In genomic region chr20:25082498-25082873, GRCh38 we compare ENCODE assay signal across 17 cellular contexts. TPM values are rescaled to one million over a fixed set of nuclear protein-coding genes. Genes with fewer than 3 reads are reported as not detected.
DNase-seq lines count a peak whose midpoint lies in the region; ATAC-seq and TF ChIP-seq lines count a peak whose summit lies in the region.
"Had no signal": no experiment of that assay in that cellular context is flagged by ENCODE, and none has a peak within 500 bp of the region (broad histone marks: within the 10 kb centered on the region; RNA-seq: fewer than 3 reads in every experiment).

No MANE protein-coding gene starts in this region.

- H3K9me3 ChIP-seq in right atrium auricular region: no peaks in the 10 kb centered on the region
- H3K9me3 ChIP-seq in left ventricle myocardium inferior (replicated peaks): no peaks in the 10 kb centered on the region
- H3K9me3 ChIP-seq in HUES6 (ENCODE audit: control insufficient read depth, insufficient read depth, low read depth, low read length): no peaks in the 10 kb centered on the region
- H3K9me3 ChIP-seq in body of pancreas: no peaks in the 10 kb centered on the region
- H3K9me3 ChIP-seq: lower lobe of right lung, testis had no signal

- H3K4me3 ChIP-seq in right atrium auricular region: no peak overlapping the region
- no peak overlapping the region for H3K4me3 ChIP-seq in left ventricle myocardium inferior
- peak overlapping the region; percentile 54 for H3K4me3 ChIP-seq in HUES6 (ENCODE audit: low read depth, low read length)
- no peak overlapping the region for H3K4me3 ChIP-seq in body of pancreas
- H3K4me3 ChIP-seq: BLaER1 treated with 17β-estradiol and CSF1 and Interleukin-3, amounts not matched to agents 10 nM and 100 nM; GM12878; lower lobe of right lung had no signal

- H3K9me3 Mint-ChIP-seq in endothelial cell (ENCODE audit: unreplicated experiment) (no peaks in the 10 kb centered on the region), type B pancreatic cell (no peaks in the 10 kb centered on the region)
- H3K9me3 Mint-ChIP-seq: HFFc6; natural killer cell treated with Interleukin-12 subunit alpha and Interleukin-12 subunit beta and Interleukin-15 and Interleukin-18, amount 100 ng/mL, for 72 hours had no signal

- no peaks in the 10 kb centered on the region for H3K36me3 Mint-ChIP-seq in endothelial cell (ENCODE audit: low read depth, unreplicated experiment)
- peaks cover 4% of the 10 kb centered on the region for H3K36me3 Mint-ChIP-seq in type B pancreatic cell
- H3K36me3 Mint-ChIP-seq: natural killer cell treated with Interleukin-12 subunit alpha and Interleukin-12 subunit beta and Interleukin-15 and Interleukin-18, amount 100 ng/mL, for 72 hours had no signal

- H3K27ac Mint-ChIP-seq in endothelial cell (ENCODE audit: unreplicated experiment): no peak overlapping the region
- no peak overlapping the region for H3K27ac Mint-ChIP-seq in type B pancreatic cell
- H3K27ac Mint-ChIP-seq: activated naive CD4-positive, alpha-beta T cell treated with anti-CD3 and anti-CD28 coated beads, Interleukin-2, amount 50 U/mL, for 72 hours; HFFc6; natural killer cell treated with Interleukin-12 subunit alpha and Interleukin-12 subunit beta and Interleukin-15 and Interleukin-18, amount 100 ng/mL, for 72 hours had no signal

- peaks cover 0 to 41% of the 10 kb centered on the region in 2 donors for H3K4me1 ChIP-seq in right atrium auricular region
- peaks cover 38% of the 10 kb centered on the region for H3K4me1 ChIP-seq in left ventricle myocardium inferior
- H3K4me1 ChIP-seq in HUES6 (ENCODE audit: control insufficient read depth, insufficient read depth, low read length): peaks cover 7% of the 10 kb centered on the region
- H3K4me1 ChIP-seq in body of pancreas: peaks cover 38% of the 10 kb centered on the region

- TF ChIP-seq POLR2A in body of pancreas (IDR thresholded peaks at IDR 0.05): no peak

- intact Hi-C loops in left ventricle myocardium inferior (cut with micrococcal nuclease): loop anchor here (10.0 kb wide), 1 partner anchor 82 kb away; no protein-coding TSS in a partner anchor
- intact Hi-C loops in body of pancreas (cut with DNase I): loop anchor here (10.0 kb wide), 1 partner anchor 82 kb away; no protein-coding TSS in a partner anchor

- H3K4me3 Mint-ChIP-seq in endothelial cell (ENCODE audit: unreplicated experiment) (peak overlapping the region; percentile 42), type B pancreatic cell (peak overlapping the region; percentile 28)
- H3K4me3 Mint-ChIP-seq: HFFc6; natural killer cell treated with Interleukin-12 subunit alpha and Interleukin-12 subunit beta and Interleukin-15 and Interleukin-18, amount 100 ng/mL, for 72 hours had no signal

- no peak for TF ChIP-seq CTCF in right atrium auricular region (IDR thresholded peaks at IDR 0.05)
- no peak for TF ChIP-seq CTCF in left ventricle myocardium inferior (IDR thresholded peaks at IDR 0.05; ENCODE audit: borderline replicate concordance)
- TF ChIP-seq CTCF in endothelial cell (IDR thresholded peaks at IDR 0.05; ENCODE audit: unreplicated experiment): no peak
- TF ChIP-seq CTCF in type B pancreatic cell (conservative IDR thresholded peaks at IDR 0.05): no peak
- TF ChIP-seq CTCF in body of pancreas (IDR thresholded peaks at IDR 0.05): peak in 1 of 7 experiments; percentile 17

- ATAC-seq in body of pancreas: no peak
- ATAC-seq: activated naive CD4-positive, alpha-beta T cell treated with anti-CD3 and anti-CD28 coated beads, Interleukin-2, amount 50 U/mL, for 72 hours; GM12878; lower lobe of right lung; natural killer cell treated with Interleukin-12 subunit alpha and Interleukin-12 subunit beta and Interleukin-15 and Interleukin-18, amount 100 ng/mL, for 72 hours had no signal

- H3K27me3 Mint-ChIP-seq in endothelial cell (ENCODE audit: unreplicated experiment) (peaks cover 22% of the 10 kb centered on the region), type B pancreatic cell (peaks cover 93% of the 10 kb centered on the region)

- WGBS in body of pancreas, 2 donors: 23 to 46% methylated on average over 9 of the region's 9 CpGs

- H3K27me3 ChIP-seq in right atrium auricular region: peaks cover 24 to 48% of the 10 kb centered on the region in 2 donors
- H3K27me3 ChIP-seq in left ventricle myocardium inferior (ENCODE audit: low read depth): peaks cover 100% of the 10 kb centered on the region
- peaks cover 100% of the 10 kb centered on the region for H3K27me3 ChIP-seq in HUES6 (ENCODE audit: control insufficient read depth, insufficient read depth, low read length)
- peaks cover 0 to 33% of the 10 kb centered on the region in 2 donors for H3K27me3 ChIP-seq in body of pancreas
- H3K27me3 ChIP-seq: testis had no signal

- H3K4me1 Mint-ChIP-seq in endothelial cell (ENCODE audit: unreplicated experiment) (peaks cover 5% of the 10 kb centered on the region), type B pancreatic cell (ENCODE audit: unreplicated experiment) (peaks cover 7% of the 10 kb centered on the region)

- DNase-seq in right atrium auricular region (ENCODE audit: low spot score) (peak; percentile 34), left ventricle myocardium inferior (no peak), endothelial cell (ENCODE audit: low spot score) (no peak), type B pancreatic cell (ENCODE audit: extremely low spot score, unreplicated experiment) (peak; percentile 58), body of pancreas (no peak), NCI-H1436 treated with DMSO at 0.1 percent for 48 hours (lab: John Stamatoyannopoulos, UW) (no peak)
- DNase-seq: foreskin melanocyte, HFFc6, lower lobe of right lung, NCI-H2029 treated with DMSO at 0.1 percent for 48 hours, SW 1271, testis had no signal

- H3K36me3 ChIP-seq in right atrium auricular region (no peaks in the 10 kb centered on the region), left ventricle myocardium inferior (no peaks in the 10 kb centered on the region), HUES6 (ENCODE audit: control insufficient read depth, insufficient read depth, low read length) (no peaks in the 10 kb centered on the region), body of pancreas (replicated peaks in 1 of 2; ENCODE audit: insufficient read depth in 1 of 2, low read depth in 2 of 2) (no peaks in the 10 kb centered on the region)
- H3K36me3 ChIP-seq: BLaER1 treated with 17β-estradiol and CSF1 and Interleukin-3, amounts not matched to agents 10 nM and 100 nM; lower lobe of right lung had no signal

- no peak overlapping the region for H3K9ac ChIP-seq in HUES6 (ENCODE audit: low read length)
- H3K9ac ChIP-seq: BLaER1 treated with 17β-estradiol and CSF1 and Interleukin-3, amounts not matched to agents 10 nM and 100 nM had no signal

- H3K27ac ChIP-seq in right atrium auricular region: no peak overlapping the region
- H3K27ac ChIP-seq in left ventricle myocardium inferior (replicated peaks): no peak overlapping the region
- no peak overlapping the region for H3K27ac ChIP-seq in HUES6 (ENCODE audit: low read depth, low read length)
- H3K27ac ChIP-seq in body of pancreas: no peak overlapping the region
- H3K27ac ChIP-seq: BLaER1 treated with 17β-estradiol and CSF1 and Interleukin-3, amounts not matched to agents 10 nM and 100 nM; lower lobe of right lung; testis had no signal

RNA-seq across cellular contexts. Expression of gene VSX1, which starts 0.5 kb away (rescaled TPM):
- total RNA-seq in right atrium auricular region (not detected), left ventricle myocardium inferior (0.33 TPM), endothelial cell (ENCODE audit: unreplicated experiment) (not detected), type B pancreatic cell (ENCODE audit: low replicate concordance) (not detected in 2 replicates), body of pancreas (under 1 TPM in 1 of 2 donors, not detected in 1; 0.66 TPM)
- total RNA-seq: activated naive CD4-positive, alpha-beta T cell treated with anti-CD3 and anti-CD28 coated beads, Interleukin-2, amount 50 U/mL, for 72 hours; GM12878; HFFc6; lower lobe of right lung; natural killer cell treated with Interleukin-12 subunit alpha and Interleukin-12 subunit beta and Interleukin-15 and Interleukin-18, amount 100 ng/mL, for 72 hours had no signal

RNA-seq across cellular contexts. Expression of gene ACSS1, which starts 24.5 kb away (rescaled TPM):
- total RNA-seq in right atrium auricular region (10 to 100 TPM; 25.6 to 26.4 TPM), left ventricle myocardium inferior (159 TPM), endothelial cell (ENCODE audit: unreplicated experiment) (15.5 TPM), type B pancreatic cell (ENCODE audit: low replicate concordance) (22.2 and 27.5 TPM in 2 replicates), body of pancreas (10 to 100 TPM; 73.8 to 83.8 TPM)

Comparison
In these comparisons a context has a peak if more than half of its experiments do, and no peak if none do; other contexts are left out.
1. DNase-seq: peak in right atrium auricular region (single experiment) and type B pancreatic cell (single experiment); none in left ventricle myocardium inferior (single experiment), endothelial cell (single experiment), body of pancreas (0 of 4) and NCI-H1436 treated with DMSO at 0.1 percent for 48 hours (single experiment).